1 cellular context compared by ENCODE assay signal in the genomic region with DNA sequence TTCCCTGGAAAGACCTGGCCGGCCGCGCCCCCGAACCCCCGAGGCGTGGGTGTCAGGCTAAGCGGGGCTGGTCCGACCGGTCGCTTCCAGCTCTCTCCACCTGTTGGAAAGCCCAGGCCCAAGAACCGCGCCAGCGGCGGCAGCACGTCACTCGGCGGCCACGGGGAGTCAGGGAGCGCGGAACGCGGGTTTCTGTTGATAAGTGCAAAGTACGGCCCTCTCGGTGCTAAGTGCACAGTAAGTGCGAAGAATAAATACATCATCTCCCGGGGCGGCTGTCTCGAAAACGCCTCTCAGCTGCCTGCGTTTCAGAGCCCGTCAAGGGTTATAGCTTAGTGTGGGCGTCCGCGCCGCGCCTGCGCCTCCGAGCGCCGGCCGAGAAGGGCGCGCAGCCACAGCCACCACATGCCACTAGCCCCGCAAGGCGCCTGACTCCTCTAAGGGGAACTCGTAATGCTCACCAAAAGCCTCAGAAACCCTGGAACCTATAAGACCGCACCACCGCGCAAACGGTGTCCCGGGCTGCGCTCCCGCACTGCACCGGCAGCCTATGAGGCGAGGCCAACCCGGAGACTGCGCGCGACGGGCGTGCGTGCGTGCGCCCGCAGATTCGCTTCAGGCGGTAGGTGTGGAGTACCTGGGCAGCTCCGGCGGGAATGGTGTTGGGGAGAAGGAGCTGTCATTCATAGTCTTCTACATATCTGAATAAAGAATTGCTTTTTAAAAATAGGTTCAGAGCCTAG.
A peak's percentile ranks its signal among the peaks of the same experiment; 100 is the strongest.
TF ChIP-seq lines count a peak whose summit lies in the region.

No MANE protein-coding gene starts in this region.

TF ChIP-seq in HEK293, 187 proteins besides CTCF, POLR2A, EP300 and RAD21 (continued from another document and continues in another):
- peak; percentile 50; the same call in 1 of the 2 replicates for TF ChIP-seq ZXDB (tag by site-specific recombination; IDR thresholded peaks at IDR 0.05)
- TF ChIP-seq HOXC10 (CRISPR knock-in tag; IDR thresholded peaks at IDR 0.05), result no peak
- TF ChIP-seq, protein P1, sequence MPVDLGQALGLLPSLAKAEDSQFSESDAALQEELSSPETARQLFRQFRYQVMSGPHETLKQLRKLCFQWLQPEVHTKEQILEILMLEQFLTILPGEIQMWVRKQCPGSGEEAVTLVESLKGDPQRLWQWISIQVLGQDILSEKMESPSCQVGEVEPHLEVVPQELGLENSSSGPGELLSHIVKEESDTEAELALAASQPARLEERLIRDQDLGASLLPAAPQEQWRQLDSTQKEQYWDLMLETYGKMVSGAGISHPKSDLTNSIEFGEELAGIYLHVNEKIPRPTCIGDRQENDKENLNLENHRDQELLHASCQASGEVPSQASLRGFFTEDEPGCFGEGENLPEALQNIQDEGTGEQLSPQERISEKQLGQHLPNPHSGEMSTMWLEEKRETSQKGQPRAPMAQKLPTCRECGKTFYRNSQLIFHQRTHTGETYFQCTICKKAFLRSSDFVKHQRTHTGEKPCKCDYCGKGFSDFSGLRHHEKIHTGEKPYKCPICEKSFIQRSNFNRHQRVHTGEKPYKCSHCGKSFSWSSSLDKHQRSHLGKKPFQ (tag by site-specific recombination; IDR thresholded peaks at IDR 0.05), result no peak
- TF ChIP-seq ZNF274 (IDR thresholded peaks at IDR 0.05; ENCODE audit: low read length), result no peak
- no peak for TF ChIP-seq ZNF274 (tag by site-specific recombination; IDR thresholded peaks at IDR 0.05; ENCODE audit: borderline replicate concordance)
- TF ChIP-seq, protein P2, sequence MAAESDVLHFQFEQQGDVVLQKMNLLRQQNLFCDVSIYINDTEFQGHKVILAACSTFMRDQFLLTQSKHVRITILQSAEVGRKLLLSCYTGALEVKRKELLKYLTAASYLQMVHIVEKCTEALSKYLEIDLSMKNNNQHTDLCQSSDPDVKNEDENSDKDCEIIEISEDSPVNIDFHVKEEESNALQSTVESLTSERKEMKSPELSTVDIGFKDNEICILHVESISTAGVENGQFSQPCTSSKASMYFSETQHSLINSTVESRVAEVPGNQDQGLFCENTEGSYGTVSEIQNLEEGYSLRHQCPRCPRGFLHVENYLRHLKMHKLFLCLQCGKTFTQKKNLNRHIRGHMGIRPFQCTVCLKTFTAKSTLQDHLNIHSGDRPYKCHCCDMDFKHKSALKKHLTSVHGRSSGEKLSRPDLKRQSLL (tag by site-specific recombination; IDR thresholded peaks at IDR 0.05), result no peak
- TF ChIP-seq ZNF19 (tag by site-specific recombination; IDR thresholded peaks at IDR 0.05; ENCODE audit: low read depth), result no peak
- TF ChIP-seq OSR2 (tag by site-specific recombination; IDR thresholded peaks at IDR 0.05), result no peak
- TF ChIP-seq OVOL3 (tag by site-specific recombination; IDR thresholded peaks at IDR 0.05), result no peak
- TF ChIP-seq, protein P3, sequence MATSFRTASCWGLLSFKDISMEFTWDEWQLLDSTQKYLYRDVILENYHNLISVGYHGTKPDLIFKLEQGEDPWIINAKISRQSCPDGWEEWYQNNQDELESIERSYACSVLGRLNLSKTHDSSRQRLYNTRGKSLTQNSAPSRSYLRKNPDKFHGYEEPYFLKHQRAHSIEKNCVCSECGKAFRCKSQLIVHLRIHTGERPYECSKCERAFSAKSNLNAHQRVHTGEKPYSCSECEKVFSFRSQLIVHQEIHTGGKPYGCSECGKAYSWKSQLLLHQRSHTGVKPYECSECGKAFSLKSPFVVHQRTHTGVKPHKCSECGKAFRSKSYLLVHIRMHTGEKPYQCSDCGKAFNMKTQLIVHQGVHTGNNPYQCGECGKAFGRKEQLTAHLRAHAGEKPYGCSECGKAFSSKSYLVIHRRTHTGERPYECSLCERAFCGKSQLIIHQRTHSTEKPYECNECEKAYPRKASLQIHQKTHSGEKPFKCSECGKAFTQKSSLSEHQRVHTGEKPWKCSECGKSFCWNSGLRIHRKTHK (tag by site-specific recombination; IDR thresholded peaks at IDR 0.05), result no peak
- TF ChIP-seq, protein P4, sequence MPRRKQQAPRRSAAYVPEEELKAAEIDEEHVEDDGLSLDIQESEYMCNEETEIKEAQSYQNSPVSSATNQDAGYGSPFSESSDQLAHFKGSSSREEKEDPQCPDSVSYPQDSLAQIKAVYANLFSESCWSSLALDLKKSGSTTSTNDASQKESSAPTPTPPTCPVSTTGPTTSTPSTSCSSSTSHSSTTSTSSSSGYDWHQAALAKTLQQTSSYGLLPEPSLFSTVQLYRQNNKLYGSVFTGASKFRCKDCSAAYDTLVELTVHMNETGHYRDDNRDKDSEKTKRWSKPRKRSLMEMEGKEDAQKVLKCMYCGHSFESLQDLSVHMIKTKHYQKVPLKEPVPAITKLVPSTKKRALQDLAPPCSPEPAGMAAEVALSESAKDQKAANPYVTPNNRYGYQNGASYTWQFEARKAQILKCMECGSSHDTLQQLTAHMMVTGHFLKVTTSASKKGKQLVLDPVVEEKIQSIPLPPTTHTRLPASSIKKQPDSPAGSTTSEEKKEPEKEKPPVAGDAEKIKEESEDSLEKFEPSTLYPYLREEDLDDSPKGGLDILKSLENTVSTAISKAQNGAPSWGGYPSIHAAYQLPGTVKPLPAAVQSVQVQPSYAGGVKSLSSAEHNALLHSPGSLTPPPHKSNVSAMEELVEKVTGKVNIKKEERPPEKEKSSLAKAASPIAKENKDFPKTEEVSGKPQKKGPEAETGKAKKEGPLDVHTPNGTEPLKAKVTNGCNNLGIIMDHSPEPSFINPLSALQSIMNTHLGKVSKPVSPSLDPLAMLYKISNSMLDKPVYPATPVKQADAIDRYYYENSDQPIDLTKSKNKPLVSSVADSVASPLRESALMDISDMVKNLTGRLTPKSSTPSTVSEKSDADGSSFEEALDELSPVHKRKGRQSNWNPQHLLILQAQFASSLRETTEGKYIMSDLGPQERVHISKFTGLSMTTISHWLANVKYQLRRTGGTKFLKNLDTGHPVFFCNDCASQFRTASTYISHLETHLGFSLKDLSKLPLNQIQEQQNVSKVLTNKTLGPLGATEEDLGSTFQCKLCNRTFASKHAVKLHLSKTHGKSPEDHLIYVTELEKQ (tag by site-specific recombination; IDR thresholded peaks at IDR 0.05; ENCODE audit: borderline replicate concordance), result no peak
- TF ChIP-seq ZNF266 (tag by site-specific recombination; IDR thresholded peaks at IDR 0.05; ENCODE audit: low read depth), result no peak
- TF ChIP-seq EGR2 (tag by site-specific recombination; IDR thresholded peaks at IDR 0.05; ENCODE audit: low read depth), result peak; percentile 76
- TF ChIP-seq ZNF292 (tag by site-specific recombination; IDR thresholded peaks at IDR 0.05; ENCODE audit: borderline replicate concordance, low read depth), result no peak
- TF ChIP-seq ZNF248 (tag by site-specific recombination; IDR thresholded peaks at IDR 0.05), result no peak
- TF ChIP-seq HOXD13 (CRISPR knock-in tag; IDR thresholded peaks at IDR 0.05; ENCODE audit: borderline replicate concordance), result no peak
- TF ChIP-seq, protein P5, sequence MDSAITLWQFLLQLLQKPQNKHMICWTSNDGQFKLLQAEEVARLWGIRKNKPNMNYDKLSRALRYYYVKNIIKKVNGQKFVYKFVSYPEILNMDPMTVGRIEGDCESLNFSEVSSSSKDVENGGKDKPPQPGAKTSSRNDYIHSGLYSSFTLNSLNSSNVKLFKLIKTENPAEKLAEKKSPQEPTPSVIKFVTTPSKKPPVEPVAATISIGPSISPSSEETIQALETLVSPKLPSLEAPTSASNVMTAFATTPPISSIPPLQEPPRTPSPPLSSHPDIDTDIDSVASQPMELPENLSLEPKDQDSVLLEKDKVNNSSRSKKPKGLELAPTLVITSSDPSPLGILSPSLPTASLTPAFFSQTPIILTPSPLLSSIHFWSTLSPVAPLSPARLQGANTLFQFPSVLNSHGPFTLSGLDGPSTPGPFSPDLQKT (IDR thresholded peaks at IDR 0.05; ENCODE audit: borderline replicate concordance, low read depth, low read length), result no peak
- TF ChIP-seq ZEB2 (tag by site-specific recombination; IDR thresholded peaks at IDR 0.05), result peak; percentile 77
- TF ChIP-seq ZNF202 (tag by site-specific recombination; IDR thresholded peaks at IDR 0.05; ENCODE audit: borderline replicate concordance), result no peak
- no peak for TF ChIP-seq ZNF426 (tag by site-specific recombination; IDR thresholded peaks at IDR 0.05)
- TF ChIP-seq, protein P6, sequence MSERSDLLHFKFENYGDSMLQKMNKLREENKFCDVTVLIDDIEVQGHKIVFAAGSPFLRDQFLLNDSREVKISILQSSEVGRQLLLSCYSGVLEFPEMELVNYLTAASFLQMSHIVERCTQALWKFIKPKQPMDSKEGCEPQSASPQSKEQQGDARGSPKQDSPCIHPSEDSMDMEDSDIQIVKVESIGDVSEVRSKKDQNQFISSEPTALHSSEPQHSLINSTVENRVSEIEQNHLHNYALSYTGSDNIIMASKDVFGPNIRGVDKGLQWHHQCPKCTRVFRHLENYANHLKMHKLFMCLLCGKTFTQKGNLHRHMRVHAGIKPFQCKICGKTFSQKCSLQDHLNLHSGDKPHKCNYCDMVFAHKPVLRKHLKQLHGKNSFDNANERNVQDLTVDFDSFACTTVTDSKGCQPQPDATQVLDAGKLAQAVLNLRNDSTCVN (tag by site-specific recombination; optimal IDR thresholded peaks at IDR 0.05), result peak; percentile 96
- no peak for TF ChIP-seq TCF7L2 (IDR thresholded peaks at IDR 0.05; ENCODE audit: borderline replicate concordance, low read depth, low read length)
- TF ChIP-seq SALL2 (tag by site-specific recombination; IDR thresholded peaks at IDR 0.05; ENCODE audit: borderline replicate concordance), result no peak
- no peak for TF ChIP-seq ZNF223 (tag by site-specific recombination; IDR thresholded peaks at IDR 0.05)
- TF ChIP-seq, protein P7, sequence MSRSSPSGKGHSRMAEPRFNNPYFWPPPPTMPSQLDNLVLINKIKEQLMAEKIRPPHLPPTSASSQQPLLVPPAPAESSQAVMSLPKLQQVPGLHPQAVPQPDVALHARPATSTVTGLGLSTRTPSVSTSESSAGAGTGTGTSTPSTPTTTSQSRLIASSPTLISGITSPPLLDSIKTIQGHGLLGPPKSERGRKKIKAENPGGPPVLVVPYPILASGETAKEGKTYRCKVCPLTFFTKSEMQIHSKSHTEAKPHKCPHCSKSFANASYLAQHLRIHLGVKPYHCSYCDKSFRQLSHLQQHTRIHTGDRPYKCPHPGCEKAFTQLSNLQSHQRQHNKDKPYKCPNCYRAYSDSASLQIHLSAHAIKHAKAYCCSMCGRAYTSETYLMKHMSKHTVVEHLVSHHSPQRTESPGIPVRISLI (tag by site-specific recombination; IDR thresholded peaks at IDR 0.05), result no peak
- TF ChIP-seq, protein P8, sequence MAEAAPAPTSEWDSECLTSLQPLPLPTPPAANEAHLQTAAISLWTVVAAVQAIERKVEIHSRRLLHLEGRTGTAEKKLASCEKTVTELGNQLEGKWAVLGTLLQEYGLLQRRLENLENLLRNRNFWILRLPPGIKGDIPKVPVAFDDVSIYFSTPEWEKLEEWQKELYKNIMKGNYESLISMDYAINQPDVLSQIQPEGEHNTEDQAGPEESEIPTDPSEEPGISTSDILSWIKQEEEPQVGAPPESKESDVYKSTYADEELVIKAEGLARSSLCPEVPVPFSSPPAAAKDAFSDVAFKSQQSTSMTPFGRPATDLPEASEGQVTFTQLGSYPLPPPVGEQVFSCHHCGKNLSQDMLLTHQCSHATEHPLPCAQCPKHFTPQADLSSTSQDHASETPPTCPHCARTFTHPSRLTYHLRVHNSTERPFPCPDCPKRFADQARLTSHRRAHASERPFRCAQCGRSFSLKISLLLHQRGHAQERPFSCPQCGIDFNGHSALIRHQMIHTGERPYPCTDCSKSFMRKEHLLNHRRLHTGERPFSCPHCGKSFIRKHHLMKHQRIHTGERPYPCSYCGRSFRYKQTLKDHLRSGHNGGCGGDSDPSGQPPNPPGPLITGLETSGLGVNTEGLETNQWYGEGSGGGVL (tag by site-specific recombination; IDR thresholded peaks at IDR 0.05), result no peak
- TF ChIP-seq ZNF791 (tag by site-specific recombination; IDR thresholded peaks at IDR 0.05), result no peak
- TF ChIP-seq, protein P9, sequence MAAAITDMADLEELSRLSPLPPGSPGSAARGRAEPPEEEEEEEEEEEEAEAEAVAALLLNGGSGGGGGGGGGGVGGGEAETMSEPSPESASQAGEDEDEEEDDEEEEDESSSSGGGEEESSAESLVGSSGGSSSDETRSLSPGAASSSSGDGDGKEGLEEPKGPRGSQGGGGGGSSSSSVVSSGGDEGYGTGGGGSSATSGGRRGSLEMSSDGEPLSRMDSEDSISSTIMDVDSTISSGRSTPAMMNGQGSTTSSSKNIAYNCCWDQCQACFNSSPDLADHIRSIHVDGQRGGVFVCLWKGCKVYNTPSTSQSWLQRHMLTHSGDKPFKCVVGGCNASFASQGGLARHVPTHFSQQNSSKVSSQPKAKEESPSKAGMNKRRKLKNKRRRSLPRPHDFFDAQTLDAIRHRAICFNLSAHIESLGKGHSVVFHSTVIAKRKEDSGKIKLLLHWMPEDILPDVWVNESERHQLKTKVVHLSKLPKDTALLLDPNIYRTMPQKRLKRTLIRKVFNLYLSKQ (tag by site-specific recombination; IDR thresholded peaks at IDR 0.05; ENCODE audit: borderline replicate concordance), result no peak
- TF ChIP-seq, protein P10, sequence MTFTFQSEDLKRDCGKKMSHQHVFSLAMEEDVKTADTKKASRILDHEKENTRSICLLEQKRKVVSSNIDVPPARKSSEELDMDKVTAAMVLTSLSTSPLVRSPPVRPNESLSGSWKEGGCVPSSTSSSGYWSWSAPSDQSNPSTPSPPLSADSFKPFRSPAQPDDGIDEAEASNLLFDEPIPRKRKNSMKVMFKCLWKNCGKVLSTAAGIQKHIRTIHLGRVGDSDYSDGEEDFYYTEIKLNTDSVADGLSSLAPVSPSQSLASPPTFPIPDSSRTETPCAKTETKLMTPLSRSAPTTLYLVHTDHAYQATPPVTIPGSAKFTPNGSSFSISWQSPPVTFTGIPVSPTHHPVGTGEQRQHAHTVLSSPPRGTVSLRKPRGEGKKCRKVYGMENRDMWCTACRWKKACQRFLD (tag by site-specific recombination; IDR thresholded peaks at IDR 0.05), result no peak
- no peak for TF ChIP-seq ZNF514 (tag by site-specific recombination; IDR thresholded peaks at IDR 0.05)
- TF ChIP-seq ZNF768 (tag by site-specific recombination; IDR thresholded peaks at IDR 0.05), result no peak
- no peak for TF ChIP-seq ZNF624 (tag by site-specific recombination; IDR thresholded peaks at IDR 0.05)
- TF ChIP-seq, protein P11, sequence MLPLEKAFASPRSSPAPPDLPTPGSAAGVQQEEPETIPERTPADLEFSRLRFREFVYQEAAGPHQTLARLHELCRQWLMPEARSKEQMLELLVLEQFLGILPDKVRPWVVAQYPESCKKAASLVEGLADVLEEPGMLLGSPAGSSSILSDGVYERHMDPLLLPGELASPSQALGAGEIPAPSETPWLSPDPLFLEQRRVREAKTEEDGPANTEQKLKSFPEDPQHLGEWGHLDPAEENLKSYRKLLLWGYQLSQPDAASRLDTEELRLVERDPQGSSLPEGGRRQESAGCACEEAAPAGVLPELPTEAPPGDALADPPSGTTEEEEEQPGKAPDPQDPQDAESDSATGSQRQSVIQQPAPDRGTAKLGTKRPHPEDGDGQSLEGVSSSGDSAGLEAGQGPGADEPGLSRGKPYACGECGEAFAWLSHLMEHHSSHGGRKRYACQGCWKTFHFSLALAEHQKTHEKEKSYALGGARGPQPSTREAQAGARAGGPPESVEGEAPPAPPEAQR (tag by site-specific recombination; IDR thresholded peaks at IDR 0.05), result no peak
- TF ChIP-seq ZNF785 (tag by site-specific recombination; IDR thresholded peaks at IDR 0.05), result no peak
- no peak; the same call in 1 of the 2 replicates for TF ChIP-seq ZNF561 (tag by site-specific recombination; IDR thresholded peaks at IDR 0.05; ENCODE audit: borderline replicate concordance)
- no peak; the same call in 1 of the 2 replicates for TF ChIP-seq GLIS2 (tag by site-specific recombination; IDR thresholded peaks at IDR 0.05)
- no peak for TF ChIP-seq ZNF16 (tag by site-specific recombination; IDR thresholded peaks at IDR 0.05; ENCODE audit: low read depth)
- 0 out of 2 replicates have a peak, but pooled peaks have one; percentile 9 for TF ChIP-seq ZFP69B (tag by site-specific recombination; IDR thresholded peaks at IDR 0.05)
- TF ChIP-seq ZNF596 (tag by site-specific recombination; IDR thresholded peaks at IDR 0.05), result no peak
- TF ChIP-seq MEIS1 (CRISPR knock-in tag; IDR thresholded peaks at IDR 0.05; ENCODE audit: borderline replicate concordance), result no peak
